Comparison of ENCODE assay signal across 13 cellular contexts in the genomic region with DNA sequence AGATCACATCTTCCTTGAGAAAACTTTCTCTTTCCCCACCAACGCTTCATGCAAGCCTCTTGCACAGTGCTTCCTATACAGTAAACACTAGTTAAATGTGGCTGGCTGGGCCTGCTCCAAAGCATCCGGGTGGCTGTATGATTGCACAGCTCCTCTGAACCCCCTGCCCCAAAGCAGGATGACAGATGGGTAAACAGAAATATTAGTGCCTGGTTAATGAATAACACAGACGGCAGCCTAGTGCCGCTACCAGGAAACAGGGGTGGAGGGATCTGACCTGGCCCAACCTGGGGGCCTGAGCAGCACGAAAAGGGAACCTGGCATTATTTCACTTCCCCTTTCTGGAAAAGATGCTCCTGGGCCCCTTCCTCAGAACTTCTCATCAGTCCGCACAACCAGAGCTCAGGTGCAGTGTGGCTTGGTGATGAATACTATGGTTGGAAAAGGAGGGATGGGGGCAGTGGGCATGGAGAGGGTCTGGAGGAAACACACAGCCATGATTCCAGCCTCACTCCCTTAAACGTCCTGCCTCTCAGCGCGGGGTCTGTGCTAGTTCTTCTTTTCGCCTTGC. TPM values are rescaled to one million over a fixed set of nuclear protein-coding genes. Genes with fewer than 3 reads are reported as not detected.
DNase-seq lines count a peak whose midpoint lies in the region; ATAC-seq and TF ChIP-seq lines count a peak whose summit lies in the region.
"Had no signal": no experiment of that assay in that cellular context is flagged by ENCODE, and none has a peak within 500 bp of the region (broad histone marks: within the 10 kb centered on the region; RNA-seq: fewer than 3 reads in every experiment).

No MANE protein-coding gene starts in this region.

- no peak overlapping the region for H2BK120ac ChIP-seq in trophoblast cell (ENCODE audit: insufficient read depth, low read length, poor library complexity)

- no peak overlapping the region for H4K12ac ChIP-seq in trophoblast cell (ENCODE audit: low read depth, low read length)

- H3K9me3 Mint-ChIP-seq in activated T-helper 2 cell treated with anti-CD3 and anti-CD28 coated beads, Interferon-gamma antibody, Interleukin-2, Interleukin-4, amounts not matched to agents 10 μg/mL and 5 μg/mL and 100 μg/mL, durations not matched to agents 14 hours and 24 hours and 36 hours = no peaks in the 10 kb centered on the region
- H3K9me3 Mint-ChIP-seq: activated naive CD8-positive, alpha-beta T cell treated with anti-CD3 and anti-CD28 coated beads, Interleukin-2, amount 10 ng/mL, durations not matched to agents 7 days and 5 days; nephron progenitor cell; T-helper 1 cell treated with Interleukin-12 subunit alpha and Interleukin-12 subunit beta and Interleukin-4 antibody, amounts not matched to agents 30 μg/mL and 1 μg/mL, for 36 hours had no signal

- no peaks in the 10 kb centered on the region for H3K79me2 ChIP-seq in hepatocyte
- no peaks in the 10 kb centered on the region for H3K79me2 ChIP-seq in trophoblast cell (ENCODE audit: control insufficient read depth, insufficient read depth, low read length, poor library complexity)

- 56% methylated on average over 10 of the region's 10 CpGs for WGBS in hepatocyte (ENCODE audit: low lambda C conversion rate, missing lambda C conversion rate)
- WGBS in trophoblast cell (ENCODE audit: extremely low coverage, insufficient coverage, insufficient read length) = no CpG with 5 or more reads among the region's 10 CpGs

- no peak overlapping the region for H2BK5ac ChIP-seq in trophoblast cell (ENCODE audit: low read depth, low read length, poor library complexity)

- H2AFZ ChIP-seq in hepatocyte (no peak overlapping the region), trophoblast cell (ENCODE audit: insufficient read depth, low read length, poor library complexity) (no peak overlapping the region)

- peaks cover 51% of the 10 kb centered on the region for H3K4me1 Mint-ChIP-seq in activated T-helper 2 cell treated with anti-CD3 and anti-CD28 coated beads, Interferon-gamma antibody, Interleukin-2, Interleukin-4, amounts not matched to agents 10 μg/mL and 5 μg/mL and 100 μg/mL, durations not matched to agents 14 hours and 24 hours and 36 hours (ENCODE audit: low read depth)

- no peaks in the 10 kb centered on the region for H3K79me1 ChIP-seq in trophoblast cell (ENCODE audit: low read length)

- intact Hi-C loops in activated T-helper 2 cell treated with anti-CD3 and anti-CD28 coated beads, Interferon-gamma antibody, Interleukin-2, Interleukin-4, amounts not matched to agents 10 μg/mL and 5 μg/mL and 100 μg/mL, durations not matched to agents 14 hours and 24 hours and 36 hours (cut with micrococcal nuclease) = no loop called here

- H3K36me3 Mint-ChIP-seq in activated T-helper 2 cell treated with anti-CD3 and anti-CD28 coated beads, Interferon-gamma antibody, Interleukin-2, Interleukin-4, amounts not matched to agents 10 μg/mL and 5 μg/mL and 100 μg/mL, durations not matched to agents 14 hours and 24 hours and 36 hours (ENCODE audit: low read depth) = no peaks in the 10 kb centered on the region
- H3K36me3 Mint-ChIP-seq: activated naive CD8-positive, alpha-beta T cell treated with anti-CD3 and anti-CD28 coated beads, Interleukin-2, amount 10 ng/mL, durations not matched to agents 7 days and 5 days had no signal

- no peaks in the 10 kb centered on the region for H3K9me3 ChIP-seq in BLaER1 treated with 17β-estradiol and CSF1 and Interleukin-3, amounts not matched to agents 10 nM and 100 nM (replicated peaks in 1 of 11)
- H3K9me3 ChIP-seq in hepatocyte (ENCODE audit: low read depth) = no peaks in the 10 kb centered on the region
- H3K9me3 ChIP-seq in trophoblast cell (ENCODE audit: insufficient read depth, low read depth, low read length) = no peaks in the 10 kb centered on the region

- peaks cover 65 to 95% (median 83%) of the 10 kb centered on the region in 10 experiments for H3K4me1 ChIP-seq in BLaER1 treated with 17β-estradiol and CSF1 and Interleukin-3, amounts not matched to agents 10 nM and 100 nM
- H3K4me1 ChIP-seq in hepatocyte (ENCODE audit: insufficient read depth) = peaks cover 14% of the 10 kb centered on the region
- H3K4me1 ChIP-seq in trophoblast cell (ENCODE audit: control insufficient read depth in 1 of 2, insufficient read depth in 2 of 2, low read length in 2 of 2) = no peaks in the 10 kb centered on the region

- no peak overlapping the region for H3K23ac ChIP-seq in trophoblast cell (ENCODE audit: low read length)

- no peak overlapping the region for H3K4ac ChIP-seq in trophoblast cell (ENCODE audit: low read depth, low read length)

- TF ChIP-seq CTCF in hepatocyte (IDR thresholded peaks at IDR 0.05; ENCODE audit: poor library complexity) = no peak

- DNase-seq in NAMALWA (ENCODE audit: low spot score) (peak; percentile 60), hepatocyte (ENCODE audit: low spot score) (peak; percentile 70), middle frontal gyrus (ENCODE audit: extremely low spot score, low spot score) (no peak), trophoblast cell (no peak), ACHN (no peak)
- DNase-seq in activated T-helper 2 cell treated with anti-CD3 and anti-CD28 coated beads, Interferon-gamma antibody, Interleukin-2, Interleukin-4, amounts not matched to agents 10 μg/mL and 5 μg/mL and 100 μg/mL, durations not matched to agents 14 hours and 24 hours and 36 hours (ENCODE audit: low spot score) = no peak
- DNase-seq: activated naive CD8-positive, alpha-beta T cell treated with anti-CD3 and anti-CD28 coated beads, Interleukin-2, amount 10 ng/mL, durations not matched to agents 7 days and 5 days; NCI-H1436 treated with DMSO at 0.1 percent for 48 hours had no signal

- no peaks in the 10 kb centered on the region for H3K36me3 ChIP-seq in BLaER1 treated with 17β-estradiol and CSF1 and Interleukin-3, amounts not matched to agents 10 nM and 100 nM
- H3K36me3 ChIP-seq in hepatocyte (replicated peaks; ENCODE audit: insufficient read depth, low read depth) (no peaks in the 10 kb centered on the region), trophoblast cell (ENCODE audit: control insufficient read depth in 1 of 2, insufficient read depth in 2 of 2, low read length in 2 of 2) (no peaks in the 10 kb centered on the region)

- peak; percentile 36 for ATAC-seq in GM21390 (IDR thresholded peaks at IDR 0.05; ENCODE audit: unreplicated experiment)

- H3K18ac ChIP-seq in trophoblast cell (ENCODE audit: low read length) = no peak overlapping the region

- H3K27ac Mint-ChIP-seq in activated T-helper 2 cell treated with anti-CD3 and anti-CD28 coated beads, Interferon-gamma antibody, Interleukin-2, Interleukin-4, amounts not matched to agents 10 μg/mL and 5 μg/mL and 100 μg/mL, durations not matched to agents 14 hours and 24 hours and 36 hours = no peak overlapping the region
- H3K27ac Mint-ChIP-seq: T-helper 1 cell treated with Interleukin-12 subunit alpha and Interleukin-12 subunit beta and Interleukin-4 antibody, amounts not matched to agents 30 μg/mL and 1 μg/mL, for 36 hours had no signal

- H3K27ac ChIP-seq in BLaER1 treated with 17β-estradiol and CSF1 and Interleukin-3, amounts not matched to agents 10 nM and 100 nM = peak overlapping the region in 10 of 11 experiments; percentile 76 to 97 (median 88); a peak in 19 of 22 replicates
- H3K27ac ChIP-seq in hepatocyte (peak overlapping the region; percentile 68), trophoblast cell (ENCODE audit: low read depth, low read length) (no peak overlapping the region)

- no peak overlapping the region for H4K8ac ChIP-seq in trophoblast cell (ENCODE audit: low read depth, low read length)

- H3K4me3 ChIP-seq in BLaER1 treated with 17β-estradiol and CSF1 and Interleukin-3, amounts not matched to agents 10 nM and 100 nM = no peak overlapping the region
- H3K4me3 ChIP-seq in hepatocyte = no peak overlapping the region
- no peak overlapping the region for H3K4me3 ChIP-seq in trophoblast cell (ENCODE audit: low read depth, low read length)

- H3K9me2 ChIP-seq in hepatocyte (replicated peaks; ENCODE audit: insufficient read depth) = no peaks in the 10 kb centered on the region

- H3K27me3 ChIP-seq in BLaER1 treated with 17β-estradiol and CSF1 and Interleukin-3, amounts not matched to agents 10 nM and 100 nM = no peaks in the 10 kb centered on the region
- no peaks in the 10 kb centered on the region for H3K27me3 ChIP-seq in hepatocyte
- no peaks in the 10 kb centered on the region for H3K27me3 ChIP-seq in trophoblast cell (ENCODE audit: insufficient read depth, low read length)

- H3K4me3 Mint-ChIP-seq in activated T-helper 2 cell treated with anti-CD3 and anti-CD28 coated beads, Interferon-gamma antibody, Interleukin-2, Interleukin-4, amounts not matched to agents 10 μg/mL and 5 μg/mL and 100 μg/mL, durations not matched to agents 14 hours and 24 hours and 36 hours (ENCODE audit: low read depth) = no peak overlapping the region
- H3K4me3 Mint-ChIP-seq: activated naive CD8-positive, alpha-beta T cell treated with anti-CD3 and anti-CD28 coated beads, Interleukin-2, amount 10 ng/mL, durations not matched to agents 7 days and 5 days; nephron progenitor cell; T-helper 1 cell treated with Interleukin-12 subunit alpha and Interleukin-12 subunit beta and Interleukin-4 antibody, amounts not matched to agents 30 μg/mL and 1 μg/mL, for 36 hours had no signal

- no peak overlapping the region for H2AK5ac ChIP-seq in trophoblast cell (ENCODE audit: low read length)

- in situ Hi-C loops in ACHN (cut with HindIII; ENCODE audit: low pct_ligation_motif_present, low pct_unique_long_range_greater_than_20kb, low sequenced_read_pairs) = no loop called here

- peaks cover 3% of the 10 kb centered on the region for H3K27me3 Mint-ChIP-seq in activated T-helper 2 cell treated with anti-CD3 and anti-CD28 coated beads, Interferon-gamma antibody, Interleukin-2, Interleukin-4, amounts not matched to agents 10 μg/mL and 5 μg/mL and 100 μg/mL, durations not matched to agents 14 hours and 24 hours and 36 hours (ENCODE audit: low read depth)

- H3K14ac ChIP-seq in trophoblast cell (ENCODE audit: low read length) = no peak overlapping the region

- no peak overlapping the region for H2BK12ac ChIP-seq in trophoblast cell (ENCODE audit: low read length)

- H4K91ac ChIP-seq in trophoblast cell (ENCODE audit: low read depth, low read length) = no peak overlapping the region

- H3K4me2 ChIP-seq in BLaER1 treated with 17β-estradiol and CSF1 and Interleukin-3, amounts not matched to agents 10 nM and 100 nM = peak overlapping the region; percentile 75 to 95 (median 90)
- H3K4me2 ChIP-seq in hepatocyte (peak overlapping the region; percentile 42), trophoblast cell (ENCODE audit: low read length) (no peak overlapping the region)

- no peaks in the 10 kb centered on the region for H4K20me1 ChIP-seq in BLaER1 treated with 17β-estradiol and CSF1 and Interleukin-3, amounts not matched to agents 10 nM and 100 nM
- no peaks in the 10 kb centered on the region for H4K20me1 ChIP-seq in hepatocyte (ENCODE audit: insufficient read depth, poor library complexity, severe bottlenecking)

- peak overlapping the region in 9 of 11 experiments; percentile 61 to 85 (median 74); a peak in 16 of 22 replicates for H3K9ac ChIP-seq in BLaER1 treated with 17β-estradiol and CSF1 and Interleukin-3, amounts not matched to agents 10 nM and 100 nM
- H3K9ac ChIP-seq in trophoblast cell (ENCODE audit: low read length) = no peak overlapping the region

RNA-seq across cellular contexts. Expression of gene FFAR2, which starts 10.8 kb away (rescaled TPM):
- total RNA-seq in hepatocyte = 0.16 and 0.20 TPM in 2 replicates
- 0.64 TPM in 1 of 2 replicates, not detected in the other for polyA plus RNA-seq in hepatocyte
- not detected in 2 replicates for polyA plus RNA-seq in trophoblast cell (2013)
- not detected in 2 replicates for total RNA-seq in activated T-helper 2 cell treated with anti-CD3 and anti-CD28 coated beads, Interferon-gamma antibody, Interleukin-2, Interleukin-4, amounts not matched to agents 10 μg/mL and 5 μg/mL and 100 μg/mL, durations not matched to agents 14 hours and 24 hours and 36 hours
- total RNA-seq: activated naive CD8-positive, alpha-beta T cell treated with anti-CD3 and anti-CD28 coated beads, Interleukin-2, amount 10 ng/mL, durations not matched to agents 7 days and 5 days had no signal
- polyA plus RNA-seq: BJ had no signal

RNA-seq across cellular contexts. Expression of gene KRTDAP, which starts 31.4 kb away (rescaled TPM):
- total RNA-seq in hepatocyte = 1.6 and 2.7 TPM in 2 replicates
- 0.97 and 1.6 TPM in 2 replicates for polyA plus RNA-seq in hepatocyte
- 1.4 TPM in 2 replicates for polyA plus RNA-seq in trophoblast cell (2013)
- total RNA-seq in activated T-helper 2 cell treated with anti-CD3 and anti-CD28 coated beads, Interferon-gamma antibody, Interleukin-2, Interleukin-4, amounts not matched to agents 10 μg/mL and 5 μg/mL and 100 μg/mL, durations not matched to agents 14 hours and 24 hours and 36 hours = not detected in 2 replicates
- total RNA-seq: activated naive CD8-positive, alpha-beta T cell treated with anti-CD3 and anti-CD28 coated beads, Interleukin-2, amount 10 ng/mL, durations not matched to agents 7 days and 5 days had no signal
- polyA plus RNA-seq: BJ had no signal

RNA-seq across cellular contexts. Expression of gene DMKN, which starts 54.5 kb away (rescaled TPM):
- total RNA-seq in hepatocyte = 57.0 and 64.1 TPM in 2 replicates
- polyA plus RNA-seq in hepatocyte = 99.5 and 111 TPM in 2 replicates
- polyA plus RNA-seq in trophoblast cell (2013) = 153 and 164 TPM in 2 replicates
- 0.27 TPM in 1 of 2 replicates, not detected in the other for total RNA-seq in activated T-helper 2 cell treated with anti-CD3 and anti-CD28 coated beads, Interferon-gamma antibody, Interleukin-2, Interleukin-4, amounts not matched to agents 10 μg/mL and 5 μg/mL and 100 μg/mL, durations not matched to agents 14 hours and 24 hours and 36 hours

Comparison
In these comparisons a context has a peak if more than half of its experiments do, and no peak if none do; other contexts are left out.
1. DNase-seq: peak in NAMALWA (single experiment) and hepatocyte (single experiment); none in middle frontal gyrus (single experiment), trophoblast cell (0 of 2), activated T-helper 2 cell treated with anti-CD3 and anti-CD28 coated beads, Interferon-gamma antibody, Interleukin-2, Interleukin-4, amounts not matched to agents 10 μg/mL and 5 μg/mL and 100 μg/mL, durations not matched to agents 14 hours and 24 hours and 36 hours (single experiment) and ACHN (single experiment).
2. RNA of gene DMKN, which starts 54.5 kb away (total RNA-seq): 57.0 to 64.1 TPM in hepatocyte; 0.27 TPM in activated T-helper 2 cell treated with anti-CD3 and anti-CD28 coated beads, Interferon-gamma antibody, Interleukin-2, Interleukin-4, amounts not matched to agents 10 μg/mL and 5 μg/mL and 100 μg/mL, durations not matched to agents 14 hours and 24 hours and 36 hours; every median in the first group is over 10 times any median in the second.